1 cellular context compared by ENCODE assay signal in the genomic region with DNA sequence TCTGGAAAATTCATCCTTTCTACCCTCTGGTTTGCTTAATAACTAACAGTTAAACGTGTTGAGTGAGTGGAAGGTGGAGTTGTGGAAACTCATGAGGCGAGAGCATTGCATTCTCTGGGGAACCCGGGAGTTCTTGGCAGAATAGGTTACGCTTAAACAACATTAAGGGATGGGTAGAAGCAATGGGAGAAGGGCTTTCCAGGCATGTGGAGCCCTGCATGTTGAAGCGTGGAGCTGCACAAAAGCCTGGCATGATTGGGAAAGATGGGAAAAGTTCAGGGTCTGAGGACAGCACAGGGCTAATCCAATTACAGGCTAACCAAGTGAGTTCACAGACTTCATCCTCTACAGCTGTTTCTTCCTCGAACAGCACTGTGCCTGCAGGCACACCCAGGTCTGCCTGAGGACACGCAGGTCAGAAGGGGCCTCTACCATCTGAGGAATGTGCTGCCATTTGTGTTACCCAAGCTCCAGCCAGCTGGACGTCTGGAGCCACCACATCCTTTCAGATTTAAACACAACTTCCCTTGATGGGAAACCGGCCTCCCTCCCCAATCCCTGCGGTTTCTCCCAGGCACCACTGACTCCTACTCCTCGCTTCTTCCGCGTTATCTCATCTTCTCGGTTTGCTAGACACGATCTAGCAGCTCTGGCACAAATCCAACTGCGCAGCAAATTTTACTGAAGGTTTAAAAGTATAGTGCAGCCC.
TF ChIP-seq lines count a peak whose summit lies in the region.

No MANE protein-coding gene starts in this region.

TF ChIP-seq in HepG2, 621 proteins besides CTCF, POLR2A, EP300 and RAD21 (continued from another document):
- TF ChIP-seq ZNF335 (CRISPR knock-in tag; IDR thresholded peaks at IDR 0.05): peak; percentile 27; the same call in 1 of the 2 replicates
- TF ChIP-seq, protein P1, sequence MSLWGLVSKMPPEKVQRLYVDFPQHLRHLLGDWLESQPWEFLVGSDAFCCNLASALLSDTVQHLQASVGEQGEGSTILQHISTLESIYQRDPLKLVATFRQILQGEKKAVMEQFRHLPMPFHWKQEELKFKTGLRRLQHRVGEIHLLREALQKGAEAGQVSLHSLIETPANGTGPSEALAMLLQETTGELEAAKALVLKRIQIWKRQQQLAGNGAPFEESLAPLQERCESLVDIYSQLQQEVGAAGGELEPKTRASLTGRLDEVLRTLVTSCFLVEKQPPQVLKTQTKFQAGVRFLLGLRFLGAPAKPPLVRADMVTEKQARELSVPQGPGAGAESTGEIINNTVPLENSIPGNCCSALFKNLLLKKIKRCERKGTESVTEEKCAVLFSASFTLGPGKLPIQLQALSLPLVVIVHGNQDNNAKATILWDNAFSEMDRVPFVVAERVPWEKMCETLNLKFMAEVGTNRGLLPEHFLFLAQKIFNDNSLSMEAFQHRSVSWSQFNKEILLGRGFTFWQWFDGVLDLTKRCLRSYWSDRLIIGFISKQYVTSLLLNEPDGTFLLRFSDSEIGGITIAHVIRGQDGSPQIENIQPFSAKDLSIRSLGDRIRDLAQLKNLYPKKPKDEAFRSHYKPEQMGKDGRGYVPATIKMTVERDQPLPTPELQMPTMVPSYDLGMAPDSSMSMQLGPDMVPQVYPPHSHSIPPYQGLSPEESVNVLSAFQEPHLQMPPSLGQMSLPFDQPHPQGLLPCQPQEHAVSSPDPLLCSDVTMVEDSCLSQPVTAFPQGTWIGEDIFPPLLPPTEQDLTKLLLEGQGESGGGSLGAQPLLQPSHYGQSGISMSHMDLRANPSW (CRISPR knock-in tag; IDR thresholded peaks at IDR 0.05; ENCODE audit: borderline replicate concordance): no peak
- peak; percentile 46; the same call in 1 of the 2 replicates for TF ChIP-seq ZNF619 (CRISPR knock-in tag; IDR thresholded peaks at IDR 0.05)
- no peak for TF ChIP-seq SMC3 (IDR thresholded peaks at IDR 0.05; ENCODE audit: low read length)
- TF ChIP-seq ZZZ3 (CRISPR knock-in tag; IDR thresholded peaks at IDR 0.05; ENCODE audit: borderline replicate concordance): no peak
- peak; percentile 21; the same call in 1 of the 2 replicates for TF ChIP-seq ZBTB20 (CRISPR knock-in tag; IDR thresholded peaks at IDR 0.05; ENCODE audit: borderline replicate concordance, low read depth)
- no peak for TF ChIP-seq NCOA1 (CRISPR knock-in tag; IDR thresholded peaks at IDR 0.05)
- TF ChIP-seq TBL1XR1 (IDR thresholded peaks at IDR 0.05; ENCODE audit: borderline replicate concordance, low read length, partially characterized antibody): no peak
- no peak for TF ChIP-seq RFX1 (IDR thresholded peaks at IDR 0.05)
- no peak for TF ChIP-seq DPF2 (CRISPR knock-in tag; IDR thresholded peaks at IDR 0.05; ENCODE audit: borderline replicate concordance, low read depth)
- no peak for TF ChIP-seq ZNF878 (CRISPR knock-in tag; IDR thresholded peaks at IDR 0.05)
- TF ChIP-seq TEAD3 (CRISPR knock-in tag; optimal IDR thresholded peaks at IDR 0.05; ENCODE audit: borderline replicate concordance): peak; percentile 59
- TF ChIP-seq KAT7 (CRISPR knock-in tag; IDR thresholded peaks at IDR 0.05; ENCODE audit: borderline replicate concordance): peak; percentile 70; the same call in 1 of the 2 replicates
- no peak for TF ChIP-seq ZNF274 (CRISPR knock-in tag; IDR thresholded peaks at IDR 0.05)
- TF ChIP-seq ZNF780A (CRISPR knock-in tag; IDR thresholded peaks at IDR 0.05): no peak
- TF ChIP-seq SOX6 (IDR thresholded peaks at IDR 0.05): no peak
- TF ChIP-seq SOX6 (CRISPR knock-in tag; IDR thresholded peaks at IDR 0.05): 0 out of 2 replicates have a peak, but pooled peaks have one; percentile 15
- TF ChIP-seq HNF4A (CRISPR knock-in tag; IDR thresholded peaks at IDR 0.05): peak; percentile 82
- no peak for TF ChIP-seq ZNF33A (CRISPR knock-in tag; IDR thresholded peaks at IDR 0.05; ENCODE audit: borderline replicate concordance)
- peak; percentile 88 for TF ChIP-seq BRD4 (CRISPR knock-in tag; IDR thresholded peaks at IDR 0.05)
- TF ChIP-seq PCBP2 (optimal IDR thresholded peaks at IDR 0.05; ENCODE audit: low read depth, low read length, poor library complexity, severe bottlenecking): no peak
TF ChIP-seq in HepG2: peak in this region for 101.
